ENCODE assay signal across 22 cellular contexts in the genomic region with DNA sequence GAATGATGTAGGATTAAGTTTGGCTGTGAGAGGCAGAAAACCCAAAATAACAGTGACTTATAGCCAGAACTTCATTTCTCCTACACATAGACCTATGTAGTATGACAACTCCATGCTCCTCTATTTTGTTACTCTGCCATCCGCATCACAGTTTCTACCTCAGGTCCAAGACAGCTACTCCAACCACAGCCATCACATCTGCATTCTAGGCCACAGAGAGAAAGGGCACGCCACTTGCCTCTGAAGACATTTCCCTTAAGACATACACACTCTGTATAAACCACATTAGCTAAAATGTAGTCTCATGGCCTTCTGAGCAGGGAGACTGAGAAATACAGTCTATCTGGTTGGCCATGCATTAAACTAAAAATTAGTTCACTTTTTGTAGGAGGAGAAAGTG. TPM values are rescaled to one million over a fixed set of nuclear protein-coding genes. Genes with fewer than 3 reads are reported as not detected.
DNase-seq lines count a peak whose midpoint lies in the region; ATAC-seq and TF ChIP-seq lines count a peak whose summit lies in the region.
"Had no signal": no experiment of that assay in that cellular context is flagged by ENCODE, and none has a peak within 500 bp of the region (broad histone marks: within the 10 kb centered on the region; RNA-seq: fewer than 3 reads in every experiment).

No MANE protein-coding gene starts in this region.

- ATAC-seq in activated naive CD8-positive, alpha-beta T cell treated with anti-CD3 and anti-CD28 coated beads, Interleukin-2, amount 10 ng/mL, durations not matched to agents 7 days and 5 days (ENCODE audit: low read depth), result no peak
- ATAC-seq in effector memory CD8-positive, alpha-beta T cell (replicated peaks), result no peak
- no peak for ATAC-seq in left colon

- no peaks in the 10 kb centered on the region for H3K27me3 ChIP-seq in MM.1S (replicated peaks; ENCODE audit: insufficient read depth, low read length)
- no peaks in the 10 kb centered on the region for H3K27me3 ChIP-seq in vagina
- H3K27me3 ChIP-seq: upper lobe of left lung had no signal

- H3K4me1 Mint-ChIP-seq in activated naive CD8-positive, alpha-beta T cell treated with anti-CD3 and anti-CD28 coated beads, Interleukin-2, amount 10 ng/mL, durations not matched to agents 7 days and 5 days, result peaks cover 6% of the 10 kb centered on the region
- no peaks in the 10 kb centered on the region for H3K4me1 Mint-ChIP-seq in activated naive CD8-positive, alpha-beta T cell treated with anti-CD3 and anti-CD28 coated beads for 36 hours
- H3K4me1 Mint-ChIP-seq in effector memory CD8-positive, alpha-beta T cell (ENCODE audit: low read depth in 2 of 2), result no peaks in the 10 kb centered on the region
- H3K4me1 Mint-ChIP-seq: brain had no signal

- H3K4me3 Mint-ChIP-seq in activated naive CD8-positive, alpha-beta T cell treated with anti-CD3 and anti-CD28 coated beads, Interleukin-2, amount 10 ng/mL, durations not matched to agents 7 days and 5 days, result no peak overlapping the region
- no peak overlapping the region for H3K4me3 Mint-ChIP-seq in activated naive CD8-positive, alpha-beta T cell treated with anti-CD3 and anti-CD28 coated beads for 36 hours
- no peak overlapping the region for H3K4me3 Mint-ChIP-seq in effector memory CD8-positive, alpha-beta T cell
- H3K4me3 Mint-ChIP-seq: brain, naive B cell had no signal

- no peaks in the 10 kb centered on the region for H3K27me3 Mint-ChIP-seq in activated naive CD8-positive, alpha-beta T cell treated with anti-CD3 and anti-CD28 coated beads, Interleukin-2, amount 10 ng/mL, durations not matched to agents 7 days and 5 days
- H3K27me3 Mint-ChIP-seq in activated naive CD8-positive, alpha-beta T cell treated with anti-CD3 and anti-CD28 coated beads for 36 hours, result no peaks in the 10 kb centered on the region
- no peaks in the 10 kb centered on the region for H3K27me3 Mint-ChIP-seq in effector memory CD8-positive, alpha-beta T cell
- H3K27me3 Mint-ChIP-seq: brain, naive B cell had no signal

- H3K27ac Mint-ChIP-seq in activated naive CD8-positive, alpha-beta T cell treated with anti-CD3 and anti-CD28 coated beads, Interleukin-2, amount 10 ng/mL, durations not matched to agents 7 days and 5 days, result peak overlapping the region; percentile 7
- no peak overlapping the region for H3K27ac Mint-ChIP-seq in activated naive CD8-positive, alpha-beta T cell treated with anti-CD3 and anti-CD28 coated beads for 36 hours
- peak overlapping the region; percentile 7 to 76 for H3K27ac Mint-ChIP-seq in effector memory CD8-positive, alpha-beta T cell

- H3K4me1 ChIP-seq in MM.1S (ENCODE audit: low read length), result peaks cover 25% of the 10 kb centered on the region
- no peaks in the 10 kb centered on the region for H3K4me1 ChIP-seq in vagina
- H3K4me1 ChIP-seq: upper lobe of left lung had no signal

- H3K9me3 ChIP-seq in MM.1S (replicated peaks; ENCODE audit: insufficient read depth, low read length), result no peaks in the 10 kb centered on the region
- no peaks in the 10 kb centered on the region for H3K9me3 ChIP-seq in vagina
- H3K9me3 ChIP-seq: upper lobe of left lung had no signal

- no peaks in the 10 kb centered on the region for H4K20me1 ChIP-seq in MM.1S (ENCODE audit: insufficient read depth, low read length)

- peaks cover 24% of the 10 kb centered on the region for H3K36me3 Mint-ChIP-seq in activated naive CD8-positive, alpha-beta T cell treated with anti-CD3 and anti-CD28 coated beads, Interleukin-2, amount 10 ng/mL, durations not matched to agents 7 days and 5 days
- H3K36me3 Mint-ChIP-seq in activated naive CD8-positive, alpha-beta T cell treated with anti-CD3 and anti-CD28 coated beads for 36 hours, result peaks cover 26% of the 10 kb centered on the region
- H3K36me3 Mint-ChIP-seq in effector memory CD8-positive, alpha-beta T cell (ENCODE audit: insufficient read depth), result peaks cover 26% of the 10 kb centered on the region

- POLR2A ChIA-PET in activated naive CD8-positive, alpha-beta T cell treated with anti-CD3 and anti-CD28 coated beads, Interleukin-2, amount 10 ng/mL, durations not matched to agents 7 days and 5 days (lab: Charles Lee), result no interaction called here

- H2AFZ ChIP-seq in MM.1S (ENCODE audit: low read length), result no peak overlapping the region

- H3K4me2 ChIP-seq in MM.1S (ENCODE audit: low read depth, low read length), result peak overlapping the region; percentile 49; the same call in 1 of the 2 replicates
- H3K4me2 ChIP-seq: KMS-11 had no signal

- no peaks in the 10 kb centered on the region for H3K79me2 ChIP-seq in MM.1S (ENCODE audit: low read length)

- H3K9ac ChIP-seq in MM.1S (ENCODE audit: low read length), result no peak overlapping the region
- H3K9ac ChIP-seq: KMS-11 had no signal

- H3K9me2 ChIP-seq in MM.1S (replicated peaks; ENCODE audit: insufficient read depth, low read length), result no peaks in the 10 kb centered on the region

- DNase-seq in activated naive CD8-positive, alpha-beta T cell treated with anti-CD3 and anti-CD28 coated beads, Interleukin-2, amount 10 ng/mL, durations not matched to agents 7 days and 5 days, result no peak
- no peak for DNase-seq in activated naive CD8-positive, alpha-beta T cell treated with anti-CD3 and anti-CD28 coated beads for 36 hours
- DNase-seq in MM.1S (peak; percentile 33), vagina (ENCODE audit: extremely low spot score in 2 of 2) (no peak), GM20000 (ENCODE audit: low spot score) (no peak), NCI-H510A treated with DMSO at 0.1 percent for 48 hours (lab: John Stamatoyannopoulos, UW) (no peak), left colon (no peak)
- DNase-seq in effector memory CD8-positive, alpha-beta T cell, result no peak
- DNase-seq: activated gamma-delta T cell; effector CD4-positive, alpha-beta T cell; GOT3; naive B cell; NCI-H1694; NCI-H2171; NCI-H526; stimulated activated CD8-positive, alpha-beta memory T cell treated with anti-CD3 and anti-CD28 coated beads, Interleukin-4, amount 100 ng/mL, for 48 hours; upper lobe of left lung had no signal

- H3K27ac ChIP-seq in MM.1S (ENCODE audit: low read length), result peak overlapping the region; percentile 67
- H3K27ac ChIP-seq in vagina, result peak overlapping the region; percentile 24
- H3K27ac ChIP-seq: KMS-11, upper lobe of left lung had no signal

- TF ChIP-seq CTCF in MM.1S (IDR thresholded peaks at IDR 0.05; ENCODE audit: low read length) (no peak), vagina (IDR thresholded peaks at IDR 0.05) (no peak), GM20000 (IDR thresholded peaks at IDR 0.05; ENCODE audit: extremely low read depth, missing control alignments) (no peak)

- H3F3A ChIP-seq in MM.1S (ENCODE audit: insufficient read depth, low read length), result peaks cover 24% of the 10 kb centered on the region

- H3K36me3 ChIP-seq in MM.1S (replicated peaks; ENCODE audit: insufficient read depth, low read length) (peaks cover 7% of the 10 kb centered on the region), vagina (peaks cover 0 to 24% of the 10 kb centered on the region in 2 donors)

- no peaks in the 10 kb centered on the region for H3K9me3 Mint-ChIP-seq in activated naive CD8-positive, alpha-beta T cell treated with anti-CD3 and anti-CD28 coated beads, Interleukin-2, amount 10 ng/mL, durations not matched to agents 7 days and 5 days
- no peaks in the 10 kb centered on the region for H3K9me3 Mint-ChIP-seq in activated naive CD8-positive, alpha-beta T cell treated with anti-CD3 and anti-CD28 coated beads for 36 hours
- no peaks in the 10 kb centered on the region for H3K9me3 Mint-ChIP-seq in effector memory CD8-positive, alpha-beta T cell
- H3K9me3 Mint-ChIP-seq: brain, naive B cell had no signal

- intact Hi-C loops in vagina (cut with DNase I), result no loop called here
- intact Hi-C loops in left colon (cut with DNase I, micrococcal nuclease), result no loop called here

- H3K4me3 ChIP-seq in MM.1S (ENCODE audit: low read length) (no peak overlapping the region), vagina (no peak overlapping the region)
- H3K4me3 ChIP-seq: upper lobe of left lung had no signal

- TF ChIP-seq POLR2A in vagina (IDR thresholded peaks at IDR 0.05), result no peak

RNA-seq across cellular contexts. Expression of a gene that starts 10.0 kb away (rescaled TPM):
- total RNA-seq in activated naive CD8-positive, alpha-beta T cell treated with anti-CD3 and anti-CD28 coated beads, Interleukin-2, amount 10 ng/mL, durations not matched to agents 7 days and 5 days, result not detected
- total RNA-seq in activated naive CD8-positive, alpha-beta T cell treated with anti-CD3 and anti-CD28 coated beads for 36 hours, result not detected
- total RNA-seq in vagina (not detected), left colon (100 to 1,000 TPM in 1 of 2 donors, 10 to 100 TPM in 1; 13.9 to 146 TPM)
- total RNA-seq: skeletal muscle tissue; subcutaneous adipose tissue; T-helper 2 cell treated with Interferon-gamma antibody and Interleukin-4, amounts not matched to agents 100 ng/mL and 5 ng/mL, for 36 hours; upper lobe of left lung had no signal

RNA-seq across cellular contexts. Expression of a gene that starts 14.5 kb away (rescaled TPM):
- 10 to 100 TPM; 63.8 to 73.2 TPM for total RNA-seq in activated naive CD8-positive, alpha-beta T cell treated with anti-CD3 and anti-CD28 coated beads, Interleukin-2, amount 10 ng/mL, durations not matched to agents 7 days and 5 days
- 10 to 100 TPM; 87.2 to 90.9 TPM for total RNA-seq in activated naive CD8-positive, alpha-beta T cell treated with anti-CD3 and anti-CD28 coated beads for 36 hours
- total RNA-seq in vagina, result 127 TPM
- total RNA-seq in left colon, result 100 to 1,000 TPM; 159 to 163 TPM

RNA-seq across cellular contexts. Expression of a gene that starts 14.9 kb away (rescaled TPM):
- total RNA-seq in activated naive CD8-positive, alpha-beta T cell treated with anti-CD3 and anti-CD28 coated beads, Interleukin-2, amount 10 ng/mL, durations not matched to agents 7 days and 5 days, result 10 to 100 TPM; 96.1 to 97.1 TPM
- 10 to 100 TPM; 73.9 to 75.4 TPM for total RNA-seq in activated naive CD8-positive, alpha-beta T cell treated with anti-CD3 and anti-CD28 coated beads for 36 hours
- 41.5 TPM for total RNA-seq in vagina
- 100 to 1,000 TPM in 1 of 2 donors, 10 to 100 TPM in 1; 81.0 to 106 TPM for total RNA-seq in left colon

RNA-seq across cellular contexts. Expression of a gene that starts 40.3 kb away (rescaled TPM):
- 10 to 100 TPM; 47.4 to 48.2 TPM for total RNA-seq in activated naive CD8-positive, alpha-beta T cell treated with anti-CD3 and anti-CD28 coated beads, Interleukin-2, amount 10 ng/mL, durations not matched to agents 7 days and 5 days
- total RNA-seq in activated naive CD8-positive, alpha-beta T cell treated with anti-CD3 and anti-CD28 coated beads for 36 hours, result 10 to 100 TPM; 38.9 to 40.8 TPM
- total RNA-seq in vagina (34.1 TPM), left colon (10 to 100 TPM; 35.2 to 38.3 TPM)

Comparison
In these comparisons a context has a peak if more than half of its experiments do, and no peak if none do; other contexts are left out.
1. RNA of a gene that starts 10.0 kb away (total RNA-seq): 13.9 to 146 TPM in left colon; not detected in activated naive CD8-positive, alpha-beta T cell treated with anti-CD3 and anti-CD28 coated beads, Interleukin-2, amount 10 ng/mL, durations not matched to agents 7 days and 5 days, not detected in activated naive CD8-positive, alpha-beta T cell treated with anti-CD3 and anti-CD28 coated beads for 36 hours and not detected in vagina (single experiment); every median in the first group is over 10 times any median in the second.